14 cellular contexts compared by ENCODE assay signal in genomic region chr20:25278636-25279361, GRCh38. TPM values are rescaled to one million over a fixed set of nuclear protein-coding genes. Genes with fewer than 3 reads are reported as not detected.
DNase-seq lines count a peak whose midpoint lies in the region; ATAC-seq and TF ChIP-seq lines count a peak whose summit lies in the region.
"Had no signal": no experiment of that assay in that cellular context is flagged by ENCODE, and none has a peak within 500 bp of the region (broad histone marks: within the 10 kb centered on the region; RNA-seq: fewer than 3 reads in every experiment).

No MANE protein-coding gene starts in this region.

- H3K27ac Mint-ChIP-seq in MCF 10A (ENCODE audit: low read depth, unreplicated experiment), result no peak overlapping the region
- H3K27ac Mint-ChIP-seq in glutamatergic neuron (ENCODE audit: unreplicated experiment), result no peak overlapping the region
- H3K27ac Mint-ChIP-seq in activated CD8-positive, alpha-beta T cell treated with anti-CD3 and anti-CD28 coated beads, Interleukin-2, amount 10 ng/mL, durations not matched to agents 7 days and 5 days, result no peak overlapping the region

- no peak overlapping the region for H3K9ac ChIP-seq in smooth muscle cell (ENCODE audit: low read depth)

- peaks cover 10% of the 10 kb centered on the region for H3K36me3 ChIP-seq in breast epithelium
- H3K36me3 ChIP-seq in osteoblast (ENCODE audit: insufficient read depth, low read length), result peaks cover 87% of the 10 kb centered on the region
- no peaks in the 10 kb centered on the region for H3K36me3 ChIP-seq in uterus
- H3K36me3 ChIP-seq in smooth muscle cell (ENCODE audit: low read depth), result no peaks in the 10 kb centered on the region

- H3F3A ChIP-seq in smooth muscle cell (ENCODE audit: low read depth), result no peaks in the 10 kb centered on the region

- CTCF ChIA-PET in MCF 10A (lab: Yijun Ruan, JAX), result interaction anchor here (0.6 to 2.4 kb wide), 5 partner anchors 15 to 289 kb away, joined by 3 to 12 read pairs (median 3); no protein-coding TSS in a partner anchor
- CTCF ChIA-PET in activated CD8-positive, alpha-beta T cell treated with anti-CD3 and anti-CD28 coated beads, Interleukin-2, amount 10 ng/mL, durations not matched to agents 7 days and 5 days (lab: Charles Lee), result no interaction called here

- H3K79me2 ChIP-seq in osteoblast (ENCODE audit: insufficient read depth, low read length) (peaks cover 10% of the 10 kb centered on the region), smooth muscle cell (ENCODE audit: low read depth) (no peaks in the 10 kb centered on the region)

- POLR2A ChIA-PET in MCF 10A (lab: Yijun Ruan, JAX), result interaction anchor here (0.8 kb wide), 1 partner anchor 21 kb away, joined by 4 read pairs; no protein-coding TSS in a partner anchor
- POLR2A ChIA-PET in activated CD8-positive, alpha-beta T cell treated with anti-CD3 and anti-CD28 coated beads, Interleukin-2, amount 10 ng/mL, durations not matched to agents 7 days and 5 days (lab: Charles Lee), result no interaction called here

- no peak overlapping the region for H3K4me2 ChIP-seq in osteoblast (ENCODE audit: insufficient read depth, low read length)
- H3K4me2 ChIP-seq in smooth muscle cell, result no peak overlapping the region

- H4K20me1 ChIP-seq in osteoblast (ENCODE audit: insufficient read depth, low read length), result peaks cover 19% of the 10 kb centered on the region
- H4K20me1 ChIP-seq in smooth muscle cell (ENCODE audit: low read depth), result no peaks in the 10 kb centered on the region

- no peaks in the 10 kb centered on the region for H3K9me3 Mint-ChIP-seq in MCF 10A (ENCODE audit: unreplicated experiment)
- peaks cover 21% of the 10 kb centered on the region for H3K9me3 Mint-ChIP-seq in glutamatergic neuron (ENCODE audit: unreplicated experiment)
- H3K9me3 Mint-ChIP-seq in activated CD8-positive, alpha-beta T cell treated with anti-CD3 and anti-CD28 coated beads, Interleukin-2, amount 10 ng/mL, durations not matched to agents 7 days and 5 days (ENCODE audit: insufficient read depth), result no peaks in the 10 kb centered on the region
- H3K9me3 Mint-ChIP-seq: naive thymus-derived CD4-positive, alpha-beta T cell had no signal

- no peaks in the 10 kb centered on the region for H3K27me3 ChIP-seq in breast epithelium
- H3K27me3 ChIP-seq in osteoblast (ENCODE audit: insufficient read depth, low read length), result no peaks in the 10 kb centered on the region
- H3K27me3 ChIP-seq in uterus, result no peaks in the 10 kb centered on the region
- H3K27me3 ChIP-seq in smooth muscle cell (ENCODE audit: low read depth), result no peaks in the 10 kb centered on the region

- H2AFZ ChIP-seq in osteoblast (ENCODE audit: low read length) (no peak overlapping the region), smooth muscle cell (ENCODE audit: low read depth) (no peak overlapping the region)

- H3K4me1 Mint-ChIP-seq in MCF 10A (ENCODE audit: insufficient read depth, unreplicated experiment) (peaks cover 6% of the 10 kb centered on the region), glutamatergic neuron (ENCODE audit: low read depth, unreplicated experiment) (no peaks in the 10 kb centered on the region)
- H3K4me1 Mint-ChIP-seq in activated CD8-positive, alpha-beta T cell treated with anti-CD3 and anti-CD28 coated beads, Interleukin-2, amount 10 ng/mL, durations not matched to agents 7 days and 5 days (ENCODE audit: low read depth), result peaks cover 9% of the 10 kb centered on the region

- H3K27ac ChIP-seq in breast epithelium (peak overlapping the region in 1 of 2 donors; percentile 12), osteoblast (ENCODE audit: low read depth, low read length) (no peak overlapping the region), uterus (no peak overlapping the region), smooth muscle cell (ENCODE audit: low read depth) (no peak overlapping the region)

- no peaks in the 10 kb centered on the region for H3K9me3 ChIP-seq in breast epithelium
- no peaks in the 10 kb centered on the region for H3K9me3 ChIP-seq in osteoblast (ENCODE audit: low read depth, low read length)
- H3K9me3 ChIP-seq in uterus, result no peaks in the 10 kb centered on the region
- H3K9me3 ChIP-seq in smooth muscle cell (replicated peaks; ENCODE audit: low read depth), result no peaks in the 10 kb centered on the region

- H3K4me3 ChIP-seq in breast epithelium (no peak overlapping the region), osteoblast (ENCODE audit: insufficient read depth, low read length) (no peak overlapping the region), uterus (no peak overlapping the region), smooth muscle cell (no peak overlapping the region)

- no TSS peak for BruUV-seq in MCF 10A (replicated peaks; lab: Mats Ljungman, UMichigan)

- intact Hi-C loops in breast epithelium (cut with DNase I; ENCODE audit: low total_unique reads), result no loop called here
- intact Hi-C loops in MCF 10A (cut with micrococcal nuclease), result no loop called here
- intact Hi-C loops in uterus (cut with DNase I; ENCODE audit: low total_unique reads), result no loop called here

- DNase-seq in breast epithelium (ENCODE audit: low spot score in 2 of 2) (peak; percentile 16 to 50), MCF 10A (ENCODE audit: unreplicated experiment) (no peak), glutamatergic neuron (peak; percentile 7), osteoblast (ENCODE audit: insufficient read length, low spot score, missing footprints) (peak; percentile 65), uterus (peak; percentile 9 to 11), smooth muscle cell (lab: John Stamatoyannopoulos, UW; ENCODE audit: unreplicated experiment) (no peak)
- DNase-seq in activated CD8-positive, alpha-beta T cell treated with anti-CD3 and anti-CD28 coated beads, Interleukin-2, amount 10 ng/mL, durations not matched to agents 7 days and 5 days, result no peak
- DNase-seq: activated naive CD4-positive, alpha-beta T cell; COR-L47; naive thymus-derived CD4-positive, alpha-beta T cell; NCI-H2029; NCI-H526 treated with DMSO at 0.1 percent for 48 hours had no signal

- no peak for ATAC-seq in GM21529 (IDR thresholded peaks at IDR 0.05; ENCODE audit: unreplicated experiment)
- ATAC-seq in activated CD8-positive, alpha-beta T cell treated with anti-CD3 and anti-CD28 coated beads, Interleukin-2, amount 10 ng/mL, durations not matched to agents 7 days and 5 days, result no peak
- ATAC-seq: HCT116; naive thymus-derived CD4-positive, alpha-beta T cell had no signal

- 96% methylated on average over 24 of the region's 26 CpGs for WGBS in smooth muscle cell (ENCODE audit: low lambda C conversion rate)

- H3K4me1 ChIP-seq in breast epithelium (peaks cover 0 to 9% of the 10 kb centered on the region in 2 donors), osteoblast (ENCODE audit: insufficient read depth, low read length) (no peaks in the 10 kb centered on the region), uterus (no peaks in the 10 kb centered on the region), smooth muscle cell (ENCODE audit: low read depth) (no peaks in the 10 kb centered on the region)

- no peak overlapping the region for H3K4me3 Mint-ChIP-seq in MCF 10A (ENCODE audit: unreplicated experiment)
- no peak overlapping the region for H3K4me3 Mint-ChIP-seq in glutamatergic neuron (ENCODE audit: unreplicated experiment)
- H3K4me3 Mint-ChIP-seq in activated CD8-positive, alpha-beta T cell treated with anti-CD3 and anti-CD28 coated beads, Interleukin-2, amount 10 ng/mL, durations not matched to agents 7 days and 5 days, result no peak overlapping the region
- H3K4me3 Mint-ChIP-seq: naive thymus-derived CD4-positive, alpha-beta T cell had no signal

- no peaks in the 10 kb centered on the region for H3K27me3 Mint-ChIP-seq in MCF 10A (ENCODE audit: insufficient read depth, unreplicated experiment)
- H3K27me3 Mint-ChIP-seq in glutamatergic neuron (ENCODE audit: unreplicated experiment), result peaks cover 7% of the 10 kb centered on the region
- H3K27me3 Mint-ChIP-seq in activated CD8-positive, alpha-beta T cell treated with anti-CD3 and anti-CD28 coated beads, Interleukin-2, amount 10 ng/mL, durations not matched to agents 7 days and 5 days (ENCODE audit: low read depth), result no peaks in the 10 kb centered on the region
- H3K27me3 Mint-ChIP-seq: naive thymus-derived CD4-positive, alpha-beta T cell had no signal

- TF ChIP-seq CTCF in breast epithelium (IDR thresholded peaks at IDR 0.05) (no peak), MCF 10A (IDR thresholded peaks at IDR 0.05; ENCODE audit: unreplicated experiment) (no peak), glutamatergic neuron (IDR thresholded peaks at IDR 0.05; ENCODE audit: partially characterized antibody, unreplicated experiment) (no peak), osteoblast (IDR thresholded peaks at IDR 0.05; ENCODE audit: extremely low read depth, low read depth, low read length) (no peak), uterus (IDR thresholded peaks at IDR 0.05) (no peak), smooth muscle cell (IDR thresholded peaks at IDR 0.05; ENCODE audit: borderline replicate concordance, insufficient read depth, poor library complexity, severe bottlenecking) (no peak)

- peaks cover 100% of the 10 kb centered on the region for H3K36me3 Mint-ChIP-seq in MCF 10A (ENCODE audit: insufficient read depth, unreplicated experiment)
- peaks cover 4% of the 10 kb centered on the region for H3K36me3 Mint-ChIP-seq in glutamatergic neuron (ENCODE audit: unreplicated experiment)
- H3K36me3 Mint-ChIP-seq in activated CD8-positive, alpha-beta T cell treated with anti-CD3 and anti-CD28 coated beads, Interleukin-2, amount 10 ng/mL, durations not matched to agents 7 days and 5 days (ENCODE audit: low read depth), result peaks cover 17% of the 10 kb centered on the region

- TF ChIP-seq POLR2A in breast epithelium (IDR thresholded peaks at IDR 0.05), result no peak
- no peak for TF ChIP-seq POLR2A in uterus (IDR thresholded peaks at IDR 0.05)

RNA-seq across cellular contexts. Expression of gene PYGB, which starts 30.9 kb away (rescaled TPM):
- total RNA-seq in breast epithelium (100 to 1,000 TPM in 2 of 3 donors, 10 to 100 TPM in 1; 95.7 to 128 (median 121) TPM), MCF 10A (2022) (375 and 435 TPM in 2 replicates), glutamatergic neuron (ENCODE audit: unreplicated experiment) (295 TPM), osteoblast (191 and 194 TPM in 2 replicates), uterus (10 to 100 TPM; 26.2 to 87.9 (median 49.8) TPM), smooth muscle cell (31.8 and 44.4 TPM in 2 replicates)
- total RNA-seq in activated CD8-positive, alpha-beta T cell treated with anti-CD3 and anti-CD28 coated beads, Interleukin-2, amount 10 ng/mL, durations not matched to agents 7 days and 5 days, result 10 to 100 TPM; 33.9 TPM
- 39.4 and 43.3 TPM in 2 replicates for polyA plus RNA-seq in smooth muscle cell

Comparison
In these comparisons a context has a peak if more than half of its experiments do, and no peak if none do; other contexts are left out.
1. DNase-seq: peak in breast epithelium (2 of 2), glutamatergic neuron (single experiment), osteoblast (single experiment) and uterus (2 of 2); none in MCF 10A (single experiment), activated CD8-positive, alpha-beta T cell treated with anti-CD3 and anti-CD28 coated beads, Interleukin-2, amount 10 ng/mL, durations not matched to agents 7 days and 5 days (single experiment) and smooth muscle cell (single experiment).